1 cellular context compared by ENCODE assay signal in the genomic region with DNA sequence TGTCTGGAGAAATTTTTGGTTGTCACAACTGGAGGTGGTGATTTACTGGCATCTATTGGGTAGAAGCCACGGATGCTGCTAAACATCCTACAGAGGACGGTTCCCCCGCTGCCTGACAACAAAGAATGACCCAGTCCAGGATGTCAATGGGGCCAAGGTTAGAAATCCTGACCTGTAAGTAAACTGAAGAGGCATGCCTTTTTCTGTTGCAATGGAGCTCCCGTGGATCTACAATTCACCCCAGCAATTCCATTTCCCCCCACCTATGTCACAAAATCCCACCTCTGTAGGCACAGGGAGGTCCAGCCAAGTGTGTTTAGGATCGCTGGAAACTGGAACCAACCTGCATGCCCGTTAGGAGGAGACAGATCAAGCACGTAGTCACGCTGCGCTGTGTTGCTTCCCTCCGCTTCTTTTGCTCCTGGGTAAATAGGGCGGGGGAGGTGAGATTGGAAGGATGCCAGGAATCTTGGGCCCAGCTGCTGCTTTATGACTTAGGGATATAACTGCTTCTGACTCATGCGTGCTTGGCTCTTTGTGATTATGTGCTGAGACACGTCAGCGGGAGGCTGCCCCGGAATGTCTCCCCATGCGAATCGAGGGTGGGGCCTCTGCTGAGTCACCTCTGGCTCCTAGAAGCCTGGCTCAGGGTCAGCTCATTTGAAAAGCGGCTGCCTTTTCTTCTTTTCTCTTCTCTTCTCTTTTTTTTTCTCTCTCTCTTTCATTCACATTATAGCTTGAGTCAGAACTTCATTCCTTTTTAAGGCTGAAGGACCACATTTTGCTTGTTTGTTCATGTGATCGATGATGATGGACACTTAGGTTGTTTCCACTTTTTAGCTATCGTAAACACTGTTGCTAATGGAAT.
TF ChIP-seq lines count a peak whose summit lies in the region.

No MANE protein-coding gene starts in this region.

TF ChIP-seq in Ishikawa, 13 proteins besides CTCF, POLR2A, EP300 and RAD21 (continued from another document):
- TF ChIP-seq, protein P1, sequence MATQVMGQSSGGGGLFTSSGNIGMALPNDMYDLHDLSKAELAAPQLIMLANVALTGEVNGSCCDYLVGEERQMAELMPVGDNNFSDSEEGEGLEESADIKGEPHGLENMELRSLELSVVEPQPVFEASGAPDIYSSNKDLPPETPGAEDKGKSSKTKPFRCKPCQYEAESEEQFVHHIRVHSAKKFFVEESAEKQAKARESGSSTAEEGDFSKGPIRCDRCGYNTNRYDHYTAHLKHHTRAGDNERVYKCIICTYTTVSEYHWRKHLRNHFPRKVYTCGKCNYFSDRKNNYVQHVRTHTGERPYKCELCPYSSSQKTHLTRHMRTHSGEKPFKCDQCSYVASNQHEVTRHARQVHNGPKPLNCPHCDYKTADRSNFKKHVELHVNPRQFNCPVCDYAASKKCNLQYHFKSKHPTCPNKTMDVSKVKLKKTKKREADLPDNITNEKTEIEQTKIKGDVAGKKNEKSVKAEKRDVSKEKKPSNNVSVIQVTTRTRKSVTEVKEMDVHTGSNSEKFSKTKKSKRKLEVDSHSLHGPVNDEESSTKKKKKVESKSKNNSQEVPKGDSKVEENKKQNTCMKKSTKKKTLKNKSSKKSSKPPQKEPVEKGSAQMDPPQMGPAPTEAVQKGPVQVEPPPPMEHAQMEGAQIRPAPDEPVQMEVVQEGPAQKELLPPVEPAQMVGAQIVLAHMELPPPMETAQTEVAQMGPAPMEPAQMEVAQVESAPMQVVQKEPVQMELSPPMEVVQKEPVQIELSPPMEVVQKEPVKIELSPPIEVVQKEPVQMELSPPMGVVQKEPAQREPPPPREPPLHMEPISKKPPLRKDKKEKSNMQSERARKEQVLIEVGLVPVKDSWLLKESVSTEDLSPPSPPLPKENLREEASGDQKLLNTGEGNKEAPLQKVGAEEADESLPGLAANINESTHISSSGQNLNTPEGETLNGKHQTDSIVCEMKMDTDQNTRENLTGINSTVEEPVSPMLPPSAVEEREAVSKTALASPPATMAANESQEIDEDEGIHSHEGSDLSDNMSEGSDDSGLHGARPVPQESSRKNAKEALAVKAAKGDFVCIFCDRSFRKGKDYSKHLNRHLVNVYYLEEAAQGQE (IDR thresholded peaks at IDR 0.05; ENCODE audit: low read depth): no peak
- peak; percentile 47; the same call in 1 of the 2 replicates for TF ChIP-seq YY1 (IDR thresholded peaks at IDR 0.05; ENCODE audit: low read depth)
- TF ChIP-seq TEAD4 (IDR thresholded peaks at IDR 0.05): peak; percentile 99
- TF ChIP-seq MAX (IDR thresholded peaks at IDR 0.05): peak; percentile 89
- peak; percentile 98 for TF ChIP-seq TCF12 (IDR thresholded peaks at IDR 0.05; ENCODE audit: low read depth)
- TF ChIP-seq, protein P2, sequence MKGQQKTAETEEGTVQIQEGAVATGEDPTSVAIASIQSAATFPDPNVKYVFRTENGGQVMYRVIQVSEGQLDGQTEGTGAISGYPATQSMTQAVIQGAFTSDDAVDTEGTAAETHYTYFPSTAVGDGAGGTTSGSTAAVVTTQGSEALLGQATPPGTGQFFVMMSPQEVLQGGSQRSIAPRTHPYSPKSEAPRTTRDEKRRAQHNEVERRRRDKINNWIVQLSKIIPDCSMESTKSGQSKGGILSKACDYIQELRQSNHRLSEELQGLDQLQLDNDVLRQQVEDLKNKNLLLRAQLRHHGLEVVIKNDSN (IDR thresholded peaks at IDR 0.05): peak; percentile 43
- peak; percentile 79 for TF ChIP-seq EGR1 (IDR thresholded peaks at IDR 0.05)
- TF ChIP-seq TAF1 (IDR thresholded peaks at IDR 0.05; ENCODE audit: low read depth): 0 out of 2 replicates have a peak, but pooled peaks have one; percentile 48
- 0 out of 2 replicates have a peak, but pooled peaks have one; percentile 43 for TF ChIP-seq ZBTB7A (IDR thresholded peaks at IDR 0.05; ENCODE audit: low read depth)
- peak; percentile 28; the same call in 1 of the 2 replicates for TF ChIP-seq CEBPB (IDR thresholded peaks at IDR 0.05)
TF ChIP-seq in Ishikawa: peak in this region for 12.
